10 cellular contexts compared by ENCODE assay signal in the genomic region with DNA sequence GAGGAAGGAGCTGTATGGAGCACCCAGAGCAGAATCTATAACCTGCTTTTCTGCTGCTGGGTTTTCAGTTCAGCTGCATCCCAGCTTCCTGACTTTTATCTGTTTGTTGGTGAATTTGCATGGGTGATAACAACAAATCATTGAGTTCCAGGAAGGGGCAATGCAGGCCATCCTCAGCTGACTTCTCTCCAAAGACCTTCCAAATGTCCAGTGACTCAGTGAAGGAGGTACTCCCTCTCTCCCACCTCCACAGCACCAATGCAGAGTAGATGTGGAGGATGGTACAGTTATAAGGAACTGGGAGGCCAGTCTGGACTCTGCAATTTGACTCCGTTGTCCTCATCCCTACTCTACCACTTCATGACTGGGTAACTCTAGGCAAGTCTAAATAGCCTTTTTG. TPM values are rescaled to one million over a fixed set of nuclear protein-coding genes. Genes with fewer than 3 reads are reported as not detected.
DNase-seq lines count a peak whose midpoint lies in the region; ATAC-seq and TF ChIP-seq lines count a peak whose summit lies in the region.
"Had no signal": no experiment of that assay in that cellular context is flagged by ENCODE, and none has a peak within 500 bp of the region (broad histone marks: within the 10 kb centered on the region; RNA-seq: fewer than 3 reads in every experiment).

No MANE protein-coding gene starts in this region.

- ATAC-seq in GM18511 (IDR thresholded peaks at IDR 0.05; ENCODE audit: unreplicated experiment) (no peak), sciatic nerve (no peak)

- H3F3A ChIP-seq in neural progenitor cell (ENCODE audit: low read depth) = peaks cover 16% of the 10 kb centered on the region

- H3K4me3 ChIP-seq in KMS-11 (IDR thresholded peaks at IDR 0.05; ENCODE audit: insufficient read depth, low read depth, low read length) (no peak overlapping the region), dorsolateral prefrontal cortex (peak overlapping the region in 13 of 59 donors; percentile 71 to 97 (median 94)), neural progenitor cell (no peak overlapping the region), SJCRH30 (no peak overlapping the region)

- H3K27me3 ChIP-seq in KMS-11 (ENCODE audit: insufficient read depth, low read depth) = no peaks in the 10 kb centered on the region
- H3K27me3 ChIP-seq in dorsolateral prefrontal cortex = no peaks in the 10 kb centered on the region
- no peaks in the 10 kb centered on the region for H3K27me3 ChIP-seq in neural progenitor cell
- H3K27me3 ChIP-seq in SJCRH30 = no peaks in the 10 kb centered on the region

- H3K27me3 Mint-ChIP-seq in CD14-positive monocyte (ENCODE audit: low read depth in 3 of 3) (peaks cover 0 to 5% (median 2%) of the 10 kb centered on the region in 3 donors), neural progenitor cell (ENCODE audit: insufficient read depth, low read depth) (peaks cover 2% of the 10 kb centered on the region)

- no peaks in the 10 kb centered on the region for H3K9me3 ChIP-seq in neural progenitor cell (ENCODE audit: low read depth)
- H3K9me3 ChIP-seq in SJCRH30 (replicated peaks) = no peaks in the 10 kb centered on the region; the same call in 1 of the 2 replicates

- intact Hi-C loops in CD14-positive monocyte (cut with micrococcal nuclease) = loop anchor here in 1 of 2 donors (10.0 kb wide), 2 partner anchors 77 to 193 kb away; a partner anchor contains a TSS
- intact Hi-C loops in dorsolateral prefrontal cortex (cut with DNase I) = loop anchor here in 1 of 2 donors (5.0 kb wide), 1 partner anchor 319 kb away; a partner anchor contains a TSS
- intact Hi-C loops in sciatic nerve (cut with DNase I) = no loop called here

- H3K9me3 Mint-ChIP-seq in CD14-positive monocyte = peaks cover 0 to 2% (median 0%) of the 10 kb centered on the region in 7 donors
- H3K9me3 Mint-ChIP-seq in neural progenitor cell = peaks cover 2% of the 10 kb centered on the region

- H3K4me1 Mint-ChIP-seq in CD14-positive monocyte (peaks cover 50% of the 10 kb centered on the region), neural progenitor cell (peaks cover 31% of the 10 kb centered on the region)

- H3K27ac Mint-ChIP-seq in CD14-positive monocyte (peak overlapping the region; percentile 97 to 100 (median 98)), neural progenitor cell (no peak overlapping the region)

- H3K4me2 ChIP-seq in KMS-11 (peak overlapping the region; percentile 79), neural progenitor cell (peak overlapping the region; percentile 88)

- peaks cover 38% of the 10 kb centered on the region for H3K4me1 ChIP-seq in KMS-11 (ENCODE audit: low read depth, poor library complexity, severe bottlenecking)
- H3K4me1 ChIP-seq in neural progenitor cell = peaks cover 17% of the 10 kb centered on the region
- H3K4me1 ChIP-seq in SJCRH30 = 0 out of 2 replicates have a peak, but pooled peaks cover 4% of the 10 kb centered on the region

- H3K27ac ChIP-seq in KMS-11 = peak overlapping the region; percentile 96
- peak overlapping the region in 50 of 59 donors; percentile 11 to 96 (median 88) for H3K27ac ChIP-seq in dorsolateral prefrontal cortex
- H3K27ac ChIP-seq in neural progenitor cell = no peak overlapping the region
- H3K27ac ChIP-seq in SJCRH30 = no peak overlapping the region

- peak overlapping the region; percentile 93 for H3K9ac ChIP-seq in KMS-11
- no peak overlapping the region for H3K9ac ChIP-seq in neural progenitor cell

- H2AFZ ChIP-seq in KMS-11 (ENCODE audit: low read depth) (peak overlapping the region; percentile 64), neural progenitor cell (replicated peaks) (peak overlapping the region; percentile 89)

- H3K36me3 Mint-ChIP-seq in CD14-positive monocyte (no peaks in the 10 kb centered on the region), neural progenitor cell (peaks cover 3% of the 10 kb centered on the region)

- no peak for DNase-seq in CD14-positive monocyte (ENCODE audit: low spot score)
- no peak for DNase-seq in dorsolateral prefrontal cortex
- no peak for DNase-seq in neural progenitor cell (ENCODE audit: low spot score)
- DNase-seq in NCI-H2196 treated with DMSO at 0.1 percent for 48 hours (lab: John Stamatoyannopoulos, UW; ENCODE audit: unreplicated experiment) = no peak
- no peak for DNase-seq in SJCRH30
- DNase-seq in sciatic nerve (ENCODE audit: low spot score) = no peak
- DNase-seq: NCI-H345 had no signal

- TF ChIP-seq CTCF in CD14-positive monocyte (IDR thresholded peaks at IDR 0.05) = no peak
- no peak for TF ChIP-seq CTCF in KMS-11 (conservative IDR thresholded peaks at IDR 0.05; ENCODE audit: low read depth, low read length)
- TF ChIP-seq CTCF in dorsolateral prefrontal cortex (IDR thresholded peaks at IDR 0.05 in 54 of 56, conservative IDR thresholded peaks at IDR 0.05 in 2 of 56; ENCODE audit: low read depth in 1 of 56, partially characterized antibody in 56 of 56) = no peak
- no peak for TF ChIP-seq CTCF in neural progenitor cell (IDR thresholded peaks at IDR 0.05)

- H4K20me1 ChIP-seq in KMS-11 (ENCODE audit: insufficient read depth) (peaks cover 23% of the 10 kb centered on the region), neural progenitor cell (ENCODE audit: low read depth) (peaks cover 26% of the 10 kb centered on the region)

- H3K4me3 Mint-ChIP-seq in CD14-positive monocyte (no peak overlapping the region), neural progenitor cell (peak overlapping the region; percentile 99)

- H3K79me2 ChIP-seq in KMS-11 (ENCODE audit: insufficient read depth, low read depth) (peaks cover 33% of the 10 kb centered on the region), neural progenitor cell (ENCODE audit: low read depth) (peaks cover 34% of the 10 kb centered on the region)

- no peaks in the 10 kb centered on the region for H3K36me3 ChIP-seq in KMS-11 (ENCODE audit: insufficient read depth)
- H3K36me3 ChIP-seq in neural progenitor cell = no peaks in the 10 kb centered on the region
- H3K36me3 ChIP-seq in SJCRH30 = no peaks in the 10 kb centered on the region

RNA-seq across cellular contexts. Expression of a gene that starts 1.7 kb away (rescaled TPM):
- 100 to 1,000 TPM; 209 to 224 TPM for polyA plus RNA-seq in CD14-positive monocyte
- total RNA-seq in dorsolateral prefrontal cortex (100 to 1,000 TPM in 58 of 120 experiments, 10 to 100 TPM in 62; 47.1 to 137 (median 99.2) TPM), neural progenitor cell (ENCODE audit: low replicate concordance) (173 and 252 TPM in 2 replicates), sciatic nerve (144 TPM)
- total RNA-seq in SJCRH30 (2014; rRNA removed; shearing (Covaris generic)) = 355 and 375 TPM in 2 replicates

RNA-seq across cellular contexts. Expression of a gene that starts 50.0 kb away (rescaled TPM):
- polyA plus RNA-seq in CD14-positive monocyte = not detected
- total RNA-seq in dorsolateral prefrontal cortex (under 1 TPM in 17 of 120 experiments, not detected in 103; 0.16 to 0.55 (median 0.22) TPM), neural progenitor cell (ENCODE audit: low replicate concordance) (not detected in 2 replicates), sciatic nerve (not detected)
- total RNA-seq in SJCRH30 (2014; rRNA removed; shearing (Covaris generic)) = not detected in 2 replicates
- total RNA-seq: Daoy had no signal

Comparison
In these comparisons a context has a peak if more than half of its experiments do, and no peak if none do; other contexts are left out.
1. H3K27ac ChIP-seq: peak in KMS-11 (single experiment) and dorsolateral prefrontal cortex (50 of 59); none in neural progenitor cell (single experiment) and SJCRH30 (single experiment).